ENCODE assay signal across 28 cellular contexts in genomic region chr9:28409919-28410318, GRCh38.
"Had no signal": no experiment of that assay in that cellular context is flagged by ENCODE, and none has a peak within 500 bp of the region (broad histone marks: within the 10 kb centered on the region; RNA-seq: fewer than 3 reads in every experiment).

No MANE protein-coding gene starts in this region.

- H3K9me3 ChIP-seq: left lung, lower lobe of right lung, pancreas, prostate gland, sigmoid colon, stomach, testis, thyroid gland, transverse colon, upper lobe of left lung, vagina had no signal

- DNase-seq: hypothalamus; immature natural killer cell; kidney; left colon; left lung; lower lobe of right lung; mammary epithelial cell; naive B cell; natural killer cell; nephron progenitor cell; nucleus accumbens; pancreas; posterior cingulate gyrus; sigmoid colon; small intestine; stimulated activated CD4-positive, alpha-beta T cell treated with anti-CD3 and anti-CD28 coated beads, Interleukin-12 subunit alpha, Interleukin-12 subunit beta, amount 100 ng/mL, for 4 hours; stimulated activated CD4-positive, alpha-beta T cell treated with anti-CD3 and anti-CD28 coated beads, Interleukin-15, amount 100 ng/mL, for 24 hours; stimulated activated CD4-positive, alpha-beta T cell treated with anti-CD3 and anti-CD28 coated beads, Interleukin-2, amount 100 ng/mL, for 24 hours; stimulated activated CD4-positive, alpha-beta T cell treated with anti-CD3 and anti-CD28 coated beads, Interleukin-4, amount 100 ng/mL, for 1 hour; stimulated activated naive B cell treated with anti-CD40 and anti-IgM and Interleukin-4, amounts not matched to agents 10 μg/mL and 1 μg/mL and 100 μg/mL, for 72 hours; stimulated activated naive CD8-positive, alpha-beta T cell treated with anti-CD3 and anti-CD28 coated beads, Interleukin-15, Interleukin-2, amounts not matched to agents 100 U/mL and 50 U/mL, for 24 hours; stomach; thyroid gland; transverse colon; upper lobe of left lung had no signal

- H3K4me3 ChIP-seq: left lung, lower lobe of right lung, pancreas, prostate gland, sigmoid colon, stomach, testis, thyroid gland, transverse colon, upper lobe of left lung, vagina had no signal

- H3K27me3 ChIP-seq: left lung, sigmoid colon, stomach, testis, thyroid gland, transverse colon, upper lobe of left lung, vagina had no signal

- H3K36me3 ChIP-seq: left lung, lower lobe of right lung, pancreas, prostate gland, sigmoid colon, stomach, thyroid gland, transverse colon, upper lobe of left lung, vagina had no signal

- H3K27ac ChIP-seq: left lung, lower lobe of right lung, pancreas, prostate gland, sigmoid colon, stomach, testis, thyroid gland, transverse colon, upper lobe of left lung, vagina had no signal

- H3K4me1 ChIP-seq: left lung, lower lobe of right lung, pancreas, prostate gland, sigmoid colon, testis, transverse colon, upper lobe of left lung, vagina had no signal

- ATAC-seq: left colon; left lung; lower lobe of right lung; natural killer cell; pancreas; stimulated activated naive B cell treated with anti-CD40 and anti-IgM and Interleukin-4, amounts not matched to agents 10 μg/mL and 1 μg/mL and 100 μg/mL, for 72 hours; stimulated activated naive CD8-positive, alpha-beta T cell treated with anti-CD3 and anti-CD28 coated beads, Interleukin-15, Interleukin-2, amounts not matched to agents 100 U/mL and 50 U/mL, for 24 hours had no signal
